Comparison of ENCODE assay signal across 8 cellular contexts in the genomic region with DNA sequence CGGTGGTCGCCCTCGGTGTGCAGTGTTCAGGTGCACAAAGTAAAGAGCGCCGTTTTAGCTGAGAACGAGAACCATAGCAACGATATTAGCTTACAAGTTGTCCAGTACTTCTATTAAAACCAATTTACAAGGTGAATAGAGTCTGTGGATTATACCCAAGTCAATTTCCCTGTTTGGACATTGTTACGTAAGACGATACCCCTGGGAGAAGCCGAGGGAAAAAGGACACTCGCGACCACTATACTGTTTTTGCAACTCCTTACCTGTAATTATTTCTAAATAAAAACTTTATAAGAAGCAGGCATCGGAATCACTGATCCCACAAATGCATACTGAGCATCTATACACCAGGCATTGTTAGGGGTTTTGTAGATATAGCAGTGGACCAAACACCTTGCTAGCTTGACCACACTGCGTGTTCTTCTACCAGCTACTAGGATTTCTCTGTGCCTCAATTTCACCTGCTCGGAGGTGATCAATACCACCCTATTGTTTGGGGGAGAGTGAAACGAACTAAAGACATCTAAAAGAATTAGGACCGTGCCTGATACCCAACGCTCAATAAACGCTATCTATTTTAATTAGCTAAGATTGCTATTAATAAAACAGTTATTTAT. TPM values are rescaled to one million over a fixed set of nuclear protein-coding genes. Genes with fewer than 3 reads are reported as not detected.
DNase-seq lines count a peak whose midpoint lies in the region; ATAC-seq and TF ChIP-seq lines count a peak whose summit lies in the region.

No MANE protein-coding gene starts in this region.

- H3K27me3 ChIP-seq in BE2C = no peaks in the 10 kb centered on the region
- H3K27me3 ChIP-seq in HUES64 (ENCODE audit: insufficient read depth, low read length) = no peaks in the 10 kb centered on the region

- no peak for TF ChIP-seq CTCF in BE2C (IDR thresholded peaks at IDR 0.05; ENCODE audit: low read depth, low read length)

- H3K9me3 Mint-ChIP-seq in central memory CD8-positive, alpha-beta T cell = no peaks in the 10 kb centered on the region
- H3K9me3 Mint-ChIP-seq in naive B cell = peaks cover 0 to 2% (median 0%) of the 10 kb centered on the region in 7 donors

- H3K4me3 ChIP-seq in BE2C (ENCODE audit: low read depth, low read length) (peak overlapping the region; percentile 100), HUES64 (ENCODE audit: low read length) (peak overlapping the region; percentile 100)

- H3K9ac ChIP-seq in HUES64 (ENCODE audit: low read depth, low read length) = no peak overlapping the region

- peak overlapping the region; percentile 94 for H3K4me3 Mint-ChIP-seq in central memory CD8-positive, alpha-beta T cell
- H3K4me3 Mint-ChIP-seq in naive B cell = peak overlapping the region; percentile 83 to 99 (median 98)

- H3K4me1 ChIP-seq in BE2C = peaks cover 20% of the 10 kb centered on the region
- H3K4me1 ChIP-seq in HUES64 (ENCODE audit: insufficient read depth, low read length) = peaks cover 18% of the 10 kb centered on the region

- H3K36me3 ChIP-seq in BE2C (peaks cover 44% of the 10 kb centered on the region), HUES64 (ENCODE audit: insufficient read depth, low read length) (peaks cover 40% of the 10 kb centered on the region)

- H3K27ac ChIP-seq in HUES64 (ENCODE audit: low read depth, low read length) = no peak overlapping the region; the same call in 1 of the 2 replicates

- peak overlapping the region; percentile 95 for H3K27ac Mint-ChIP-seq in central memory CD8-positive, alpha-beta T cell (ENCODE audit: low read depth)
- H3K27ac Mint-ChIP-seq in naive B cell = peak overlapping the region; percentile 96 to 99 (median 98)

- ATAC-seq in central memory CD8-positive, alpha-beta T cell (replicated peaks; ENCODE audit: extremely low read depth, poor library complexity, severe bottlenecking) = no peak
- ATAC-seq in naive B cell (ENCODE audit: low read depth in 2 of 2) (no peak), HG03280 (IDR thresholded peaks at IDR 0.05; ENCODE audit: unreplicated experiment) (no peak)

- DNase-seq in BE2C (no peak), naive B cell (no peak), AG08396 (ENCODE audit: low spot score) (no peak), medulla oblongata (ENCODE audit: extremely low spot score) (no peak), retina (no peak)
- DNase-seq in central memory CD8-positive, alpha-beta T cell (ENCODE audit: low spot score in 2 of 2) = no peak

- H3K36me3 Mint-ChIP-seq in central memory CD8-positive, alpha-beta T cell (ENCODE audit: insufficient read depth) = peaks cover 53% of the 10 kb centered on the region
- peaks cover 5 to 8% of the 10 kb centered on the region in 2 donors for H3K36me3 Mint-ChIP-seq in naive B cell

- peaks cover 51% of the 10 kb centered on the region for H3K4me1 Mint-ChIP-seq in central memory CD8-positive, alpha-beta T cell
- H3K4me1 Mint-ChIP-seq in naive B cell = peaks cover 40 to 65% (median 49%) of the 10 kb centered on the region in 3 donors

- WGBS in HUES64 = 4% methylated on average over 13 of the region's 19 CpGs

- no peaks in the 10 kb centered on the region for H3K27me3 Mint-ChIP-seq in central memory CD8-positive, alpha-beta T cell
- H3K27me3 Mint-ChIP-seq in naive B cell = no peaks in the 10 kb centered on the region

- H3K9me3 ChIP-seq in BE2C (no peaks in the 10 kb centered on the region), HUES64 (ENCODE audit: insufficient read depth, low read depth, low read length) (no peaks in the 10 kb centered on the region)

RNA-seq across cellular contexts. Expression of gene EEF2, which starts 0.5 kb away (rescaled TPM):
- polyA plus RNA-seq in BE2C (2012; ENCODE audit: insufficient read depth, insufficient read length, low read depth) = 3,076 TPM
- 1,689 TPM for polyA plus RNA-seq in HUES64 (2013, experiment 1 of 2)
- polyA plus RNA-seq in HUES64 (2013, experiment 2 of 2) = 1,793 TPM
- polyA plus RNA-seq in naive B cell (ENCODE audit: low read depth in 6 of 6) = 100 to 1,000 TPM; 315 to 696 (median 594) TPM

RNA-seq across cellular contexts. Expression of gene DAPK3, which starts 14.9 kb away (rescaled TPM):
- 134 TPM for polyA plus RNA-seq in BE2C (2012; ENCODE audit: insufficient read depth, insufficient read length, low read depth)
- polyA plus RNA-seq in HUES64 (2013, experiment 1 of 2) = 42.6 TPM
- 41.9 TPM for polyA plus RNA-seq in HUES64 (2013, experiment 2 of 2)
- polyA plus RNA-seq in naive B cell (ENCODE audit: low read depth in 6 of 6) = 10 to 100 TPM in 5 of 6 donors, 1 to 10 TPM in 1; 9.4 to 30.8 (median 20.2) TPM

RNA-seq across cellular contexts. Expression of gene PIAS4, which starts 21.8 kb away (rescaled TPM):
- 105 TPM for polyA plus RNA-seq in BE2C (2012; ENCODE audit: insufficient read depth, insufficient read length, low read depth)
- 26.4 TPM for polyA plus RNA-seq in HUES64 (2013, experiment 1 of 2)
- polyA plus RNA-seq in HUES64 (2013, experiment 2 of 2) = 23.3 TPM
- 10 to 100 TPM in 1 of 6 donors, 1 to 10 TPM in 5; 5.1 to 12.1 (median 6.1) TPM for polyA plus RNA-seq in naive B cell (ENCODE audit: low read depth in 6 of 6)

RNA-seq across cellular contexts. Expression of gene NMRK2, which starts 52.9 kb away (rescaled TPM):
- not detected for polyA plus RNA-seq in BE2C (2012; ENCODE audit: insufficient read depth, insufficient read length, low read depth)
- 40.9 TPM for polyA plus RNA-seq in HUES64 (2013, experiment 1 of 2)
- 38.4 TPM for polyA plus RNA-seq in HUES64 (2013, experiment 2 of 2)
- polyA plus RNA-seq in naive B cell (ENCODE audit: low read depth in 6 of 6) = not detected
